In genomic region chr7:142408794-142409193, GRCh38 we compare ENCODE assay signal across 18 cellular contexts.
"Had no signal": no experiment of that assay in that cellular context is flagged by ENCODE, and none has a peak within 500 bp of the region (broad histone marks: within the 10 kb centered on the region; RNA-seq: fewer than 3 reads in every experiment).

No MANE protein-coding gene starts in this region.

- ATAC-seq: activated CD8-positive, alpha-beta T cell treated with anti-CD3 and anti-CD28 coated beads for 36 hours; activated T-helper 17 cell treated with anti-CD3 and anti-CD28 coated beads, Interleukin-2, amount 50 U/mL, for 72 hours; effector memory CD8-positive, alpha-beta T cell; foreskin keratinocyte; stimulated activated naive CD8-positive, alpha-beta T cell treated with anti-CD3 and anti-CD28 coated beads, Interleukin-15, Interleukin-2, amounts not matched to agents 100 U/mL and 50 U/mL, for 24 hours; T-cell had no signal

- H3K4me1 ChIP-seq: tibial artery had no signal

- H3K36me3 ChIP-seq: tibial artery had no signal

- H3K27ac ChIP-seq: foreskin keratinocyte, tibial artery had no signal

- DNase-seq: activated CD4-positive, alpha-beta T cell treated with anti-CD3 and anti-CD28 coated beads, Interleukin-2, amount 10 ng/mL, durations not matched to agents 24 days and 14 days; activated CD4-positive, CD25-positive, alpha-beta regulatory T cell; activated CD8-positive, alpha-beta T cell treated with anti-CD3 and anti-CD28 coated beads for 36 hours; activated naive CD4-positive, alpha-beta T cell; activated naive CD8-positive, alpha-beta T cell treated with anti-CD3 and anti-CD28 coated beads for 36 hours; activated T-cell treated with anti-CD3 and anti-CD28 coated beads, Interleukin-2, amount 50 U/mL, for 1 hour; amygdala; effector memory CD8-positive, alpha-beta T cell; foreskin keratinocyte; kidney glomerular epithelial cell; left ventricle myocardium superior; stimulated activated CD4-positive, alpha-beta T cell treated with anti-CD3 and anti-CD28 coated beads, Interleukin-2, amount 100 ng/mL, for 24 hours; stimulated activated naive CD8-positive, alpha-beta T cell treated with anti-CD3 and anti-CD28 coated beads, Interleukin-15, Interleukin-2, amounts not matched to agents 100 U/mL and 50 U/mL, for 24 hours; substantia nigra; T-cell; T-helper 9 cell; tibial artery had no signal

- H3K9me3 ChIP-seq: tibial artery had no signal

- H3K27me3 ChIP-seq: foreskin keratinocyte, tibial artery had no signal
